Comparison of ENCODE assay signal across 8 cellular contexts in genomic region chr12:50764116-50764860, GRCh38. TPM values are rescaled to one million over a fixed set of nuclear protein-coding genes. Genes with fewer than 3 reads are reported as not detected.
A peak's percentile ranks its signal among the peaks of the same experiment; 100 is the strongest.
DNase-seq lines count a peak whose midpoint lies in the region; ATAC-seq and TF ChIP-seq lines count a peak whose summit lies in the region.

No MANE protein-coding gene starts in this region.

- DNase-seq in NCI-H1417 (lab: John Stamatoyannopoulos, UW): peak; percentile 88 to 95 (median 93)
- no peak for DNase-seq in NCI-H1417 treated with DMSO at 0.1 percent for 48 hours (lab: John Stamatoyannopoulos, UW)
- peak; percentile 0 for DNase-seq in NCI-H1694 (lab: John Stamatoyannopoulos, UW)
- DNase-seq in activated CD4-positive, alpha-beta T cell treated with anti-CD3 and anti-CD28 coated beads, Interleukin-2, amount 50 U/mL, for 1 hour: peak; percentile 74
- peak in 5 of 10 donors; percentile 38 to 71 (median 65) for DNase-seq in dorsolateral prefrontal cortex
- DNase-seq in medulla oblongata (ENCODE audit: extremely low spot score): peak; percentile 49
- DNase-seq in stimulated activated CD8-positive, alpha-beta memory T cell treated with anti-CD3 and anti-CD28 coated beads, Interleukin-15, amount 100 ng/mL, for 1 hour (ENCODE audit: low read depth): peak; percentile 58

- TF ChIP-seq CTCF in dorsolateral prefrontal cortex (IDR thresholded peaks at IDR 0.05 in 54 of 56, conservative IDR thresholded peaks at IDR 0.05 in 2 of 56; ENCODE audit: low read depth in 1 of 56, partially characterized antibody in 56 of 56): peak in 5 of 56 donors; percentile 4 to 22 (median 16)

- peak overlapping the region; percentile 41 to 100 (median 95) for H3K4me3 ChIP-seq in dorsolateral prefrontal cortex

- ATAC-seq in HG02571 (IDR thresholded peaks at IDR 0.05; ENCODE audit: unreplicated experiment): peak; percentile 30

- intact Hi-C loops in dorsolateral prefrontal cortex (cut with DNase I): loop anchor here (5.0 to 10.0 kb wide), 4 partner anchors 221 to 578 kb away; partner anchors contain the start of genes DIP2B (in 1 of the 2) and POU6F1 (in 1 of the 2)

- H3K27ac ChIP-seq in dorsolateral prefrontal cortex: peak overlapping the region; percentile 87 to 99 (median 97)

- H3K27me3 ChIP-seq in dorsolateral prefrontal cortex: no peaks in the 10 kb centered on the region

RNA-seq across cellular contexts. Expression of gene ATF1, which starts 0.4 kb away (rescaled TPM):
- 10 to 100 TPM; 11.9 to 34.8 (median 20.5) TPM for total RNA-seq in dorsolateral prefrontal cortex
